Comparison of ENCODE assay signal across 1 cellular context in genomic region chr6:30102701-30103629, GRCh38.
TF ChIP-seq lines count a peak whose summit lies in the region.

No MANE protein-coding gene starts in this region.

TF ChIP-seq in HEK293, 187 proteins besides CTCF, POLR2A, EP300 and RAD21 (continued from another document and continues in another):
- TF ChIP-seq ZNF2 (tag by site-specific recombination; IDR thresholded peaks at IDR 0.05) (peak; percentile 27; the same call in 1 of the 2 replicates), ZNF341 (tag by site-specific recombination; IDR thresholded peaks at IDR 0.05; ENCODE audit: low read depth) (peak; percentile 70; the same call in 1 of the 2 replicates), ZNF280C (tag by site-specific recombination; IDR thresholded peaks at IDR 0.05) (no peak), SCRT1 (tag by site-specific recombination; IDR thresholded peaks at IDR 0.05; ENCODE audit: borderline replicate concordance) (no peak), ZBTB44 (tag by site-specific recombination; IDR thresholded peaks at IDR 0.05) (no peak), WT1 (tag by site-specific recombination; IDR thresholded peaks at IDR 0.05) (peak; percentile 18; the same call in 1 of the 2 replicates), ZNF248 (tag by site-specific recombination; IDR thresholded peaks at IDR 0.05) (no peak), ZNF19 (tag by site-specific recombination; IDR thresholded peaks at IDR 0.05; ENCODE audit: low read depth) (no peak), ZNF747 (tag by site-specific recombination; IDR thresholded peaks at IDR 0.05) (no peak), SP7 (tag by site-specific recombination; IDR thresholded peaks at IDR 0.05) (peak; percentile 50; the same call in 1 of the 2 replicates), ZNF324 (tag by site-specific recombination; IDR thresholded peaks at IDR 0.05) (peak; percentile 62; the same call in 1 of the 2 replicates), ZXDB (tag by site-specific recombination; IDR thresholded peaks at IDR 0.05) (peak; percentile 56), ZEB2 (tag by site-specific recombination; IDR thresholded peaks at IDR 0.05) (peak; percentile 57; the same call in 1 of the 2 replicates), ZNF391 (tag by site-specific recombination; IDR thresholded peaks at IDR 0.05; ENCODE audit: borderline replicate concordance, low read depth) (peak; percentile 57; the same call in 1 of the 2 replicates), EGR2 (tag by site-specific recombination; IDR thresholded peaks at IDR 0.05; ENCODE audit: low read depth) (peak; percentile 46), KLF8 (tag by site-specific recombination; IDR thresholded peaks at IDR 0.05) (peak; percentile 22), ZNF555 (tag by site-specific recombination; conservative IDR thresholded peaks at IDR 0.05) (no peak), ZNF16 (tag by site-specific recombination; IDR thresholded peaks at IDR 0.05; ENCODE audit: low read depth) (no peak), ZNF335 (tag by site-specific recombination; conservative IDR thresholded peaks at IDR 0.05) (peak; percentile 35), YY2 (tag by site-specific recombination; IDR thresholded peaks at IDR 0.05) (0 out of 2 replicates have a peak, but pooled peaks have one; percentile 16), HOXC10 (CRISPR knock-in tag; IDR thresholded peaks at IDR 0.05) (no peak), PRDM10 (tag by site-specific recombination; IDR thresholded peaks at IDR 0.05) (peak; percentile 79), KLF1 (tag by site-specific recombination; IDR thresholded peaks at IDR 0.05) (no peak), ZBTB49 (tag by site-specific recombination; IDR thresholded peaks at IDR 0.05; ENCODE audit: low read depth) (no peak), ZSCAN4 (tag by site-specific recombination; IDR thresholded peaks at IDR 0.05) (no peak), ZNF398 (tag by site-specific recombination; IDR thresholded peaks at IDR 0.05) (no peak), ZNF843 (tag by site-specific recombination; IDR thresholded peaks at IDR 0.05) (0 out of 2 replicates have a peak, but pooled peaks have one; percentile 18), KLF10 (tag by site-specific recombination; IDR thresholded peaks at IDR 0.05) (0 out of 2 replicates have a peak, but pooled peaks have one; percentile 16), ZNF354C (tag by site-specific recombination; IDR thresholded peaks at IDR 0.05; ENCODE audit: borderline replicate concordance, low read depth) (no peak), ZNF585B (tag by site-specific recombination; IDR thresholded peaks at IDR 0.05) (no peak), ZSCAN5A (tag by site-specific recombination; IDR thresholded peaks at IDR 0.05) (no peak), ZNF214 (tag by site-specific recombination; IDR thresholded peaks at IDR 0.05; ENCODE audit: borderline replicate concordance) (no peak), ZFHX2 (tag by site-specific recombination; conservative IDR thresholded peaks at IDR 0.05) (peak; percentile 52), ZNF549 (tag by site-specific recombination; IDR thresholded peaks at IDR 0.05) (no peak), ZNF23 (tag by site-specific recombination; IDR thresholded peaks at IDR 0.05; ENCODE audit: borderline replicate concordance) (no peak), ZIC2 (tag by site-specific recombination; IDR thresholded peaks at IDR 0.05) (no peak), ZSCAN18 (tag by site-specific recombination; IDR thresholded peaks at IDR 0.05) (no peak)
- TF ChIP-seq, protein P1, sequence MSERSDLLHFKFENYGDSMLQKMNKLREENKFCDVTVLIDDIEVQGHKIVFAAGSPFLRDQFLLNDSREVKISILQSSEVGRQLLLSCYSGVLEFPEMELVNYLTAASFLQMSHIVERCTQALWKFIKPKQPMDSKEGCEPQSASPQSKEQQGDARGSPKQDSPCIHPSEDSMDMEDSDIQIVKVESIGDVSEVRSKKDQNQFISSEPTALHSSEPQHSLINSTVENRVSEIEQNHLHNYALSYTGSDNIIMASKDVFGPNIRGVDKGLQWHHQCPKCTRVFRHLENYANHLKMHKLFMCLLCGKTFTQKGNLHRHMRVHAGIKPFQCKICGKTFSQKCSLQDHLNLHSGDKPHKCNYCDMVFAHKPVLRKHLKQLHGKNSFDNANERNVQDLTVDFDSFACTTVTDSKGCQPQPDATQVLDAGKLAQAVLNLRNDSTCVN (tag by site-specific recombination; optimal IDR thresholded peaks at IDR 0.05) = peak; percentile 10
- TF ChIP-seq, protein P2, sequence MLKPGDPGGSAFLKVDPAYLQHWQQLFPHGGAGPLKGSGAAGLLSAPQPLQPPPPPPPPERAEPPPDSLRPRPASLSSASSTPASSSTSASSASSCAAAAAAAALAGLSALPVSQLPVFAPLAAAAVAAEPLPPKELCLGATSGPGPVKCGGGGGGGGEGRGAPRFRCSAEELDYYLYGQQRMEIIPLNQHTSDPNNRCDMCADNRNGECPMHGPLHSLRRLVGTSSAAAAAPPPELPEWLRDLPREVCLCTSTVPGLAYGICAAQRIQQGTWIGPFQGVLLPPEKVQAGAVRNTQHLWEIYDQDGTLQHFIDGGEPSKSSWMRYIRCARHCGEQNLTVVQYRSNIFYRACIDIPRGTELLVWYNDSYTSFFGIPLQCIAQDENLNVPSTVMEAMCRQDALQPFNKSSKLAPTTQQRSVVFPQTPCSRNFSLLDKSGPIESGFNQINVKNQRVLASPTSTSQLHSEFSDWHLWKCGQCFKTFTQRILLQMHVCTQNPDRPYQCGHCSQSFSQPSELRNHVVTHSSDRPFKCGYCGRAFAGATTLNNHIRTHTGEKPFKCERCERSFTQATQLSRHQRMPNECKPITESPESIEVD (tag by site-specific recombination; IDR thresholded peaks at IDR 0.05) = no peak
